ENCODE assay signal across 11 cellular contexts in the genomic region with DNA sequence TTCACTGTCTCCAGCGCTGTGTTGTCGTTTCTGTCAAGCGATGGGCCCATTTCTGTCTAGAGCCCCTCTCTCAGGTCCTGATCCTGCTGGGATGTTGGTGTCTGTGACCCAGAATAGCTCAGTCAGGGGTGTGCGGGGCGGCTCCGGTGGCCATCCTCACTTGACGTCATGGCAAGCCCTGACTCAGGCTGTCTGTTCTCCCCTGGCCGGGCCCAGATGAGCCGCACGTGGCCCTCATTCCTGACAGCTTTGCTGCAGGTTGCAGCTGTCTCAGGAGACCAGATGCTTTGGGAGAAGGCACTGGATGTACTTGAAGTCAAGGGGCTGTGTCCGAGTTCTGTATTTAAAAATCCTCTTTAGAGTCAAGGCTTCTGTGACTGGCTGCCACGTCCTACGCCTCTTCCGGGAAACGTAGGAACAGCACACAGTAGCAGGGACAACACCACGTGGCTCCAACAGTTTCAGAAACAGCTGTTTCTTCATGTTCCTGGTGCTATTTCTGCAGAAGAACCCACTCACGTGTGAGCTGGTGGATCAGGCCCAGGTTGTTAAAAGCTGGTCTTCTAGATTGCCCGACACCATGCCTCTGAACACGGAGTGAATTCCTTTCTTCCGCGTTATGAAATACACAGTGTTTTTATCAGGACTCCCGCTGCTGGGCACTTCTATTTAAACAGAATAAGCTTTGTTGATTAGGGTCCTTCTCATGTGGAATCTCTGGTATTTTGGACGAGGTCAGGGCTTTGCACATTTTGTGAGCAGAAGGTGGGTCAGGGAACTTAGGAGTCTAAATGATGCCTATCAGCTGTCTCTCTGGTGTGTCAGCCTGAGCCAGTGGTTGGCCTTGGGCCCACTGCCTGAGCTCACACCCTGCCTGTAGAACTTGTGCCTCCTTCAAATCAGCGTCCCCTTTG. TPM values are rescaled to one million over a fixed set of nuclear protein-coding genes. Genes with fewer than 3 reads are reported as not detected.
A peak's percentile ranks its signal among the peaks of the same experiment; 100 is the strongest.
DNase-seq lines count a peak whose midpoint lies in the region; ATAC-seq, FAIRE-seq and TF ChIP-seq lines count a peak whose summit lies in the region.
"Had no signal": no experiment of that assay in that cellular context is flagged by ENCODE, and none has a peak within 500 bp of the region (broad histone marks: within the 10 kb centered on the region; RNA-seq: fewer than 3 reads in every experiment).

No MANE protein-coding gene starts in this region.

- H3K4ac ChIP-seq in mesendoderm (ENCODE audit: low read depth, low read length): no peak overlapping the region

- WGBS in mesendoderm (ENCODE audit: extremely low coverage, insufficient coverage, low lambda C conversion rate): no CpG with 5 or more reads among the region's 24 CpGs

- H3K27ac ChIP-seq in mesendoderm (ENCODE audit: low read depth, low read length): no peak overlapping the region
- H3K27ac ChIP-seq: C4-2B had no signal

- no peak overlapping the region for H3K4me2 ChIP-seq in mesendoderm (ENCODE audit: low read length)

- H3K4me3 Mint-ChIP-seq in activated naive CD4-positive, alpha-beta T cell treated with anti-CD3 and anti-CD28 coated beads for 36 hours: no peak overlapping the region
- H3K4me3 Mint-ChIP-seq: activated T-cell treated with anti-CD3 and anti-CD28 coated beads, Interleukin-2, amount 50 U/mL, for 72 hours; naive thymus-derived CD8-positive, alpha-beta T cell had no signal

- DNase-seq in AG08395 (ENCODE audit: low spot score) (peak; percentile 75), RCC 7860 (ENCODE audit: low spot score) (peak; percentile 71), fibroblast of villous mesenchyme (ENCODE audit: low read depth) (peak; percentile 91), occipital lobe (lab: John Stamatoyannopoulos, UW) (peak; percentile 61), NCI-H82 treated with DMSO at 0.1 percent for 48 hours (lab: John Stamatoyannopoulos, UW; ENCODE audit: unreplicated experiment) (no peak), mesendoderm (no peak)
- DNase-seq in activated naive CD4-positive, alpha-beta T cell treated with anti-CD3 and anti-CD28 coated beads for 36 hours: no peak
- DNase-seq: activated T-cell treated with anti-CD3 and anti-CD28 coated beads, Interleukin-2, amount 50 U/mL, for 72 hours; naive thymus-derived CD8-positive, alpha-beta T cell had no signal

- CTCF ChIA-PET in activated naive CD4-positive, alpha-beta T cell treated with anti-CD3 and anti-CD28 coated beads for 36 hours (lab: Charles Lee): interaction anchor here (0.9 to 19.6 kb wide), 5 partner anchors 9 to 83 kb away, joined by 3 to 410 read pairs (median 4); no protein-coding TSS in a partner anchor

- no peak overlapping the region for H4K5ac ChIP-seq in mesendoderm (ENCODE audit: low read length)

- H3K79me1 ChIP-seq in mesendoderm (ENCODE audit: low read length): no peaks in the 10 kb centered on the region

- H3K79me2 ChIP-seq in mesendoderm (ENCODE audit: control insufficient read depth, insufficient read depth, low read length): no peaks in the 10 kb centered on the region

- no peaks in the 10 kb centered on the region for H3K36me3 ChIP-seq in mesendoderm (ENCODE audit: control insufficient read depth, insufficient read depth, low read length)

- H3K4me1 ChIP-seq in mesendoderm (ENCODE audit: control insufficient read depth, low read depth, low read length): no peaks in the 10 kb centered on the region

- no peak for ATAC-seq in HG03571 (IDR thresholded peaks at IDR 0.05; ENCODE audit: unreplicated experiment)
- ATAC-seq: naive thymus-derived CD8-positive, alpha-beta T cell had no signal

- H3K4me3 ChIP-seq in fibroblast of villous mesenchyme (ENCODE audit: low read depth, low read length): no peak overlapping the region
- no peak overlapping the region for H3K4me3 ChIP-seq in mesendoderm (ENCODE audit: low read length)

- no peak overlapping the region for H3K27ac Mint-ChIP-seq in activated naive CD4-positive, alpha-beta T cell treated with anti-CD3 and anti-CD28 coated beads for 36 hours
- H3K27ac Mint-ChIP-seq: activated T-cell treated with anti-CD3 and anti-CD28 coated beads, Interleukin-2, amount 50 U/mL, for 72 hours had no signal

- H2AK5ac ChIP-seq in mesendoderm (ENCODE audit: low read length): no peak overlapping the region

- no peak overlapping the region for H3K56ac ChIP-seq in mesendoderm (ENCODE audit: low read length)

- H2BK120ac ChIP-seq in mesendoderm (ENCODE audit: low read depth, low read length): no peak overlapping the region

- no peak for FAIRE-seq in RCC 7860 (lab: Jason Lieb, UNC)

- intact Hi-C loops in activated naive CD4-positive, alpha-beta T cell treated with anti-CD3 and anti-CD28 coated beads for 36 hours (cut with micrococcal nuclease): loop anchor here (10.0 kb wide), 1 partner anchor 1307 kb away; no protein-coding TSS in a partner anchor

- H2BK15ac ChIP-seq in mesendoderm (replicated peaks; ENCODE audit: low read depth): no peak overlapping the region

- H3K27me3 ChIP-seq in mesendoderm (ENCODE audit: insufficient read depth, low read length, poor library complexity): no peaks in the 10 kb centered on the region

- H3K36me3 Mint-ChIP-seq in activated naive CD4-positive, alpha-beta T cell treated with anti-CD3 and anti-CD28 coated beads for 36 hours (ENCODE audit: low read depth): no peaks in the 10 kb centered on the region
- H3K36me3 Mint-ChIP-seq: naive thymus-derived CD8-positive, alpha-beta T cell had no signal

- no peak overlapping the region for H4K8ac ChIP-seq in mesendoderm (ENCODE audit: low read depth, low read length)

- TF ChIP-seq CTCF in fibroblast of villous mesenchyme (IDR thresholded peaks at IDR 0.05; ENCODE audit: insufficient read depth, low read depth, low read length): no peak

- no peak overlapping the region for H3K18ac ChIP-seq in mesendoderm (ENCODE audit: low read length)

- H3K9ac ChIP-seq in mesendoderm (ENCODE audit: low read length): no peak overlapping the region

- H3K9me3 Mint-ChIP-seq in activated naive CD4-positive, alpha-beta T cell treated with anti-CD3 and anti-CD28 coated beads for 36 hours: no peaks in the 10 kb centered on the region
- H3K9me3 Mint-ChIP-seq: activated T-cell treated with anti-CD3 and anti-CD28 coated beads, Interleukin-2, amount 50 U/mL, for 72 hours; naive thymus-derived CD8-positive, alpha-beta T cell had no signal

- H3K27me3 Mint-ChIP-seq in activated naive CD4-positive, alpha-beta T cell treated with anti-CD3 and anti-CD28 coated beads for 36 hours (ENCODE audit: low read depth): no peaks in the 10 kb centered on the region

- no peak overlapping the region for H3K23ac ChIP-seq in mesendoderm (ENCODE audit: low read length)

- H3K4me1 Mint-ChIP-seq in activated naive CD4-positive, alpha-beta T cell treated with anti-CD3 and anti-CD28 coated beads for 36 hours (ENCODE audit: low read depth): no peaks in the 10 kb centered on the region

- H2BK5ac ChIP-seq in mesendoderm (ENCODE audit: low read length): no peak overlapping the region

RNA-seq across cellular contexts. Expression of a gene that starts 28.3 kb away (rescaled TPM):
- total RNA-seq in fibroblast of villous mesenchyme: not detected in 2 replicates
- total RNA-seq in occipital lobe: 0.31 TPM
- total RNA-seq in activated naive CD4-positive, alpha-beta T cell treated with anti-CD3 and anti-CD28 coated beads for 36 hours: not detected
- polyA plus RNA-seq in mesendoderm (2013, experiment 1 of 2): 0.04 TPM
- polyA plus RNA-seq in mesendoderm (2013, experiment 2 of 2): 0.06 TPM
- total RNA-seq: activated T-cell treated with anti-CD3 and anti-CD28 coated beads, Interleukin-2, amount 50 U/mL, for 72 hours; naive thymus-derived CD8-positive, alpha-beta T cell had no signal
- polyA plus RNA-seq: naive thymus-derived CD8-positive, alpha-beta T cell had no signal

RNA-seq across cellular contexts. Expression of a gene that starts 48.2 kb away (rescaled TPM):
- total RNA-seq in fibroblast of villous mesenchyme: 62.2 and 69.6 TPM in 2 replicates
- 26.7 TPM for total RNA-seq in occipital lobe
- 100 to 1,000 TPM in 1 of 2 experiments, 10 to 100 TPM in 1; 96.4 to 102 TPM for total RNA-seq in activated naive CD4-positive, alpha-beta T cell treated with anti-CD3 and anti-CD28 coated beads for 36 hours
- 1.9 TPM for polyA plus RNA-seq in mesendoderm (2013, experiment 1 of 2)
- 1.8 TPM for polyA plus RNA-seq in mesendoderm (2013, experiment 2 of 2)

Comparison
In these comparisons a context has a peak if more than half of its experiments do, and no peak if none do; other contexts are left out.
1. DNase-seq: peak in AG08395 (single experiment), RCC 7860 (single experiment), fibroblast of villous mesenchyme (single experiment) and occipital lobe (single experiment); none in activated naive CD4-positive, alpha-beta T cell treated with anti-CD3 and anti-CD28 coated beads for 36 hours (single experiment), NCI-H82 treated with DMSO at 0.1 percent for 48 hours (single experiment) and mesendoderm (single experiment).